ENCODE assay signal across 1 cellular context in genomic region chr19:3322199-3322978, GRCh38.
TF ChIP-seq lines count a peak whose summit lies in the region.

No MANE protein-coding gene starts in this region.

TF ChIP-seq in HEK293, 187 proteins besides CTCF, POLR2A, EP300 and RAD21 (continued from another document and continues in another):
- TF ChIP-seq, protein P1, sequence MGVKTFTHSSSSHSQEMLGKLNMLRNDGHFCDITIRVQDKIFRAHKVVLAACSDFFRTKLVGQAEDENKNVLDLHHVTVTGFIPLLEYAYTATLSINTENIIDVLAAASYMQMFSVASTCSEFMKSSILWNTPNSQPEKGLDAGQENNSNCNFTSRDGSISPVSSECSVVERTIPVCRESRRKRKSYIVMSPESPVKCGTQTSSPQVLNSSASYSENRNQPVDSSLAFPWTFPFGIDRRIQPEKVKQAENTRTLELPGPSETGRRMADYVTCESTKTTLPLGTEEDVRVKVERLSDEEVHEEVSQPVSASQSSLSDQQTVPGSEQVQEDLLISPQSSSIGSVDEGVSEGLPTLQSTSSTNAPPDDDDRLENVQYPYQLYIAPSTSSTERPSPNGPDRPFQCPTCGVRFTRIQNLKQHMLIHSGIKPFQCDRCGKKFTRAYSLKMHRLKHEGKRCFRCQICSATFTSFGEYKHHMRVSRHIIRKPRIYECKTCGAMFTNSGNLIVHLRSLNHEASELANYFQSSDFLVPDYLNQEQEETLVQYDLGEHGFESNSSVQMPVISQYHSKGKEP (tag by site-specific recombination; IDR thresholded peaks at IDR 0.05): no peak
- no peak for TF ChIP-seq ZNF140 (tag by site-specific recombination; IDR thresholded peaks at IDR 0.05)
- TF ChIP-seq ZNF354C (tag by site-specific recombination; IDR thresholded peaks at IDR 0.05; ENCODE audit: borderline replicate concordance, low read depth): no peak
- TF ChIP-seq SCRT2 (tag by site-specific recombination; IDR thresholded peaks at IDR 0.05): no peak
- TF ChIP-seq, protein P2, sequence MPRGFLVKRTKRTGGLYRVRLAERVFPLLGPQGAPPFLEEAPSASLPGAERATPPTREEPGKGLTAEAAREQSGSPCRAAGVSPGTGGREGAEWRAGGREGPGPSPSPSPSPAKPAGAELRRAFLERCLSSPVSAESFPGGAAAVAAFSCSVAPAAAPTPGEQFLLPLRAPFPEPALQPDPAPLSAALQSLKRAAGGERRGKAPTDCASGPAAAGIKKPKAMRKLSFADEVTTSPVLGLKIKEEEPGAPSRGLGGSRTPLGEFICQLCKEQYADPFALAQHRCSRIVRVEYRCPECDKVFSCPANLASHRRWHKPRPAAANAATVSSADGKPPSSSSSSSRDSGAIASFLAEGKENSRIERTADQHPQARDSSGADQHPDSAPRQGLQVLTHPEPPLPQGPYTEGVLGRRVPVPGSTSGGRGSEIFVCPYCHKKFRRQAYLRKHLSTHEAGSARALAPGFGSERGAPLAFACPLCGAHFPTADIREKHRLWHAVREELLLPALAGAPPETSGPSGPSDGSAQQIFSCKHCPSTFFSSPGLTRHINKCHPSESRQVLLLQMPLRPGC (tag by site-specific recombination; IDR thresholded peaks at IDR 0.05): peak; percentile 24; the same call in 1 of the 2 replicates
- no peak for TF ChIP-seq KLF1 (tag by site-specific recombination; IDR thresholded peaks at IDR 0.05)
- TF ChIP-seq KLF9 (tag by site-specific recombination; IDR thresholded peaks at IDR 0.05; ENCODE audit: low read depth): no peak
- no peak for TF ChIP-seq ZNF146 (tag by site-specific recombination; IDR thresholded peaks at IDR 0.05)
- no peak for TF ChIP-seq SP7 (tag by site-specific recombination; IDR thresholded peaks at IDR 0.05)
- no peak for TF ChIP-seq ZNF248 (tag by site-specific recombination; IDR thresholded peaks at IDR 0.05)
- TF ChIP-seq ZNF169 (tag by site-specific recombination; IDR thresholded peaks at IDR 0.05): no peak
- TF ChIP-seq RBAK (tag by site-specific recombination; IDR thresholded peaks at IDR 0.05): no peak
- no peak for TF ChIP-seq ZNF37A (tag by site-specific recombination; IDR thresholded peaks at IDR 0.05)
- TF ChIP-seq WT1 (tag by site-specific recombination; IDR thresholded peaks at IDR 0.05): no peak
- no peak for TF ChIP-seq ZNF701 (tag by site-specific recombination; IDR thresholded peaks at IDR 0.05)
- TF ChIP-seq, protein P3, sequence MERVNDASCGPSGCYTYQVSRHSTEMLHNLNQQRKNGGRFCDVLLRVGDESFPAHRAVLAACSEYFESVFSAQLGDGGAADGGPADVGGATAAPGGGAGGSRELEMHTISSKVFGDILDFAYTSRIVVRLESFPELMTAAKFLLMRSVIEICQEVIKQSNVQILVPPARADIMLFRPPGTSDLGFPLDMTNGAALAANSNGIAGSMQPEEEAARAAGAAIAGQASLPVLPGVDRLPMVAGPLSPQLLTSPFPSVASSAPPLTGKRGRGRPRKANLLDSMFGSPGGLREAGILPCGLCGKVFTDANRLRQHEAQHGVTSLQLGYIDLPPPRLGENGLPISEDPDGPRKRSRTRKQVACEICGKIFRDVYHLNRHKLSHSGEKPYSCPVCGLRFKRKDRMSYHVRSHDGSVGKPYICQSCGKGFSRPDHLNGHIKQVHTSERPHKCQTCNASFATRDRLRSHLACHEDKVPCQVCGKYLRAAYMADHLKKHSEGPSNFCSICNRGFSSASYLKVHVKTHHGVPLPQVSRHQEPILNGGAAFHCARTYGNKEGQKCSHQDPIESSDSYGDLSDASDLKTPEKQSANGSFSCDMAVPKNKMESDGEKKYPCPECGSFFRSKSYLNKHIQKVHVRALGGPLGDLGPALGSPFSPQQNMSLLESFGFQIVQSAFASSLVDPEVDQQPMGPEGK (tag by site-specific recombination; IDR thresholded peaks at IDR 0.05): no peak
- no peak for TF ChIP-seq ZIC2 (tag by site-specific recombination; IDR thresholded peaks at IDR 0.05)
- TF ChIP-seq ZNF18 (tag by site-specific recombination; IDR thresholded peaks at IDR 0.05): no peak
- TF ChIP-seq ZFP37 (tag by site-specific recombination; IDR thresholded peaks at IDR 0.05): no peak
- TF ChIP-seq ZNF221 (tag by site-specific recombination; IDR thresholded peaks at IDR 0.05; ENCODE audit: borderline replicate concordance): no peak
- no peak for TF ChIP-seq BCL11A (tag by site-specific recombination; IDR thresholded peaks at IDR 0.05; ENCODE audit: low read depth)
- TF ChIP-seq ZNF155 (tag by site-specific recombination; IDR thresholded peaks at IDR 0.05): 0 out of 2 replicates have a peak, but pooled peaks have one; percentile 8
- no peak for TF ChIP-seq PRDM4 (tag by site-specific recombination; IDR thresholded peaks at IDR 0.05)
- TF ChIP-seq ZXDB (tag by site-specific recombination; IDR thresholded peaks at IDR 0.05): no peak
- TF ChIP-seq ZNF121 (tag by site-specific recombination; IDR thresholded peaks at IDR 0.05): no peak
- no peak for TF ChIP-seq ZFP3 (tag by site-specific recombination; IDR thresholded peaks at IDR 0.05; ENCODE audit: low read depth)
- no peak for TF ChIP-seq ZNF19 (tag by site-specific recombination; IDR thresholded peaks at IDR 0.05; ENCODE audit: low read depth)
- TF ChIP-seq ZNF580 (tag by site-specific recombination; IDR thresholded peaks at IDR 0.05): no peak
- peak; percentile 93 for TF ChIP-seq ZNF311 (tag by site-specific recombination; IDR thresholded peaks at IDR 0.05; ENCODE audit: borderline replicate concordance)
- no peak for TF ChIP-seq ZNF792 (tag by site-specific recombination; IDR thresholded peaks at IDR 0.05)
- TF ChIP-seq ZNF548 (tag by site-specific recombination; IDR thresholded peaks at IDR 0.05): no peak
- TF ChIP-seq ZBTB49 (tag by site-specific recombination; IDR thresholded peaks at IDR 0.05; ENCODE audit: low read depth): no peak
- no peak for TF ChIP-seq ZNF114 (tag by site-specific recombination; IDR thresholded peaks at IDR 0.05)
- TF ChIP-seq ZBTB11 (tag by site-specific recombination; conservative IDR thresholded peaks at IDR 0.05; ENCODE audit: low read depth): no peak
- TF ChIP-seq ZNF501 (tag by site-specific recombination; IDR thresholded peaks at IDR 0.05): no peak
- TF ChIP-seq REST (tag by site-specific recombination; IDR thresholded peaks at IDR 0.05): no peak
- no peak for TF ChIP-seq ZNF777 (tag by site-specific recombination; IDR thresholded peaks at IDR 0.05; ENCODE audit: borderline replicate concordance)
- no peak for TF ChIP-seq ZNF433 (tag by site-specific recombination; IDR thresholded peaks at IDR 0.05; ENCODE audit: low read depth)
- no peak for TF ChIP-seq MEIS1 (CRISPR knock-in tag; IDR thresholded peaks at IDR 0.05; ENCODE audit: borderline replicate concordance)
- TF ChIP-seq ZBTB17 (tag by site-specific recombination; IDR thresholded peaks at IDR 0.05): peak; percentile 100
- peak; percentile 47; the same call in 1 of the 2 replicates for TF ChIP-seq ZBTB7A (tag by site-specific recombination; IDR thresholded peaks at IDR 0.05; ENCODE audit: low read depth)
- no peak for TF ChIP-seq ZNF561 (tag by site-specific recombination; IDR thresholded peaks at IDR 0.05; ENCODE audit: borderline replicate concordance)
- TF ChIP-seq, protein P4, sequence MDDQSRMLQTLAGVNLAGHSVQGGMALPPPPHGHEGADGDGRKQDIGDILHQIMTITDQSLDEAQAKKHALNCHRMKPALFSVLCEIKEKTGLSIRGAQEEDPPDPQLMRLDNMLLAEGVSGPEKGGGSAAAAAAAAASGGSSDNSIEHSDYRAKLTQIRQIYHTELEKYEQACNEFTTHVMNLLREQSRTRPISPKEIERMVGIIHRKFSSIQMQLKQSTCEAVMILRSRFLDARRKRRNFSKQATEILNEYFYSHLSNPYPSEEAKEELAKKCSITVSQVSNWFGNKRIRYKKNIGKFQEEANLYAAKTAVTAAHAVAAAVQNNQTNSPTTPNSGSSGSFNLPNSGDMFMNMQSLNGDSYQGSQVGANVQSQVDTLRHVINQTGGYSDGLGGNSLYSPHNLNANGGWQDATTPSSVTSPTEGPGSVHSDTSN (CRISPR knock-in tag; IDR thresholded peaks at IDR 0.05): no peak
